In genomic region chr22:42721045-42721434, GRCh38 we compare ENCODE assay signal across 8 cellular contexts. TPM values are rescaled to one million over a fixed set of nuclear protein-coding genes. Genes with fewer than 3 reads are reported as not detected.
DNase-seq lines count a peak whose midpoint lies in the region; ATAC-seq and TF ChIP-seq lines count a peak whose summit lies in the region.

No MANE protein-coding gene starts in this region.

- TF ChIP-seq CTCF in A673 (conservative IDR thresholded peaks at IDR 0.05; ENCODE audit: low read depth, low read length) (no peak), HFF-Myc (IDR thresholded peaks at IDR 0.05; ENCODE audit: low read depth, low read length, missing control alignments) (no peak), colonic mucosa (IDR thresholded peaks at IDR 0.05) (no peak)

- DNase-seq in A673 (ENCODE audit: low spot score) (no peak), HFF-Myc (ENCODE audit: extremely low read depth, low read depth) (no peak), colonic mucosa (no peak), HK-2 (ENCODE audit: unreplicated experiment) (no peak), NCI-H1048 (lab: John Stamatoyannopoulos, UW) (no peak), GOT3 (lab: John Stamatoyannopoulos, UW) (no peak)

- ATAC-seq in GM19452 (IDR thresholded peaks at IDR 0.05; ENCODE audit: unreplicated experiment), result no peak

- CTCF ChIA-PET in A673 (lab: Charles Lee), result no interaction called here

- BruUV-seq in A673 (replicated peaks; lab: Mats Ljungman, UMichigan), result no TSS peak

- POLR2A ChIA-PET in A673 (lab: Charles Lee; ENCODE audit: low non-redundant PET), result no interaction called here

- no peaks in the 10 kb centered on the region for H3K9me3 ChIP-seq in A673 (ENCODE audit: low read depth, low read length, poor library complexity, severe bottlenecking)
- no peaks in the 10 kb centered on the region for H3K9me3 ChIP-seq in colonic mucosa
- no peaks in the 10 kb centered on the region for H3K9me3 ChIP-seq in muscle layer of colon (ENCODE audit: low read length)

- H3K27ac ChIP-seq in A673 (ENCODE audit: low read depth, low read length, poor library complexity, severe bottlenecking) (no peak overlapping the region), colonic mucosa (no peak overlapping the region), muscle layer of colon (ENCODE audit: low read depth, low read length) (peak overlapping the region; percentile 45)

- H3K27me3 ChIP-seq in A673 (replicated peaks; ENCODE audit: insufficient read depth, low read depth, low read length, poor library complexity), result no peaks in the 10 kb centered on the region
- H3K27me3 ChIP-seq in colonic mucosa, result peaks cover 30% of the 10 kb centered on the region
- no peaks in the 10 kb centered on the region for H3K27me3 ChIP-seq in muscle layer of colon (ENCODE audit: control insufficient read depth in 1 of 2, insufficient read depth in 2 of 2, low read length in 2 of 2)

- intact Hi-C loops in A673 (cut with micrococcal nuclease; ENCODE audit: unreplicated experiment) (no loop called here), colonic mucosa (cut with DNase I) (no loop called here)

- H3K4me3 ChIP-seq in A673 (ENCODE audit: low read depth, low read length, poor library complexity, severe bottlenecking) (peak overlapping the region; percentile 81), HFF-Myc (replicated peaks; ENCODE audit: low read depth, low read length) (peak overlapping the region; percentile 40), colonic mucosa (peak overlapping the region; percentile 22), muscle layer of colon (ENCODE audit: low read depth in 1 of 2, low read length in 2 of 2) (peak overlapping the region; percentile 61 to 82)

- H3K4me1 ChIP-seq in A673 (ENCODE audit: insufficient read depth, low read length, poor library complexity, severe bottlenecking) (peaks cover 21% of the 10 kb centered on the region), colonic mucosa (no peaks in the 10 kb centered on the region), muscle layer of colon (ENCODE audit: insufficient read depth, low read length) (peaks cover 29% of the 10 kb centered on the region)

- H3K36me3 ChIP-seq in A673 (ENCODE audit: insufficient read depth, low read length, poor library complexity, severe bottlenecking) (no peaks in the 10 kb centered on the region), colonic mucosa (no peaks in the 10 kb centered on the region), muscle layer of colon (ENCODE audit: insufficient read depth, low read length) (no peaks in the 10 kb centered on the region)

- H3K9ac ChIP-seq in colonic mucosa (ENCODE audit: low read depth in 2 of 2, low read length in 2 of 2), result peak overlapping the region in 1 of 2 donors; percentile 43
- no peak overlapping the region for H3K9ac ChIP-seq in muscle layer of colon (ENCODE audit: low read length)

RNA-seq across cellular contexts. Expression of gene A4GALT, which starts 0.4 kb away (rescaled TPM):
- total RNA-seq in A673 (2021) (21.9 and 23.7 TPM in 2 replicates), colonic mucosa (1 to 10 TPM; 2.7 to 8.7 TPM)

Comparison
In these comparisons a context has a peak if more than half of its experiments do, and no peak if none do; other contexts are left out.
1. H3K4me3 ChIP-seq: peak in every context shown above with its lines; median percentile 81 in A673; 72 in muscle layer of colon; 40 in HFF-Myc; 22 in colonic mucosa.